1 cellular context compared by ENCODE assay signal in genomic region chr10:80408198-80409085, GRCh38.
A peak's percentile ranks its signal among the peaks of the same experiment; 100 is the strongest.
TF ChIP-seq lines count a peak whose summit lies in the region.

Gene PRXL2A, plus strand, starts transcription at chr10:80408551. Its CDS starts 11,917 bp downstream, at chr10:80420468.

TF ChIP-seq in GM12878, 131 proteins besides CTCF, POLR2A, EP300 and RAD21:
- TF ChIP-seq SMAD1 (IDR thresholded peaks at IDR 0.05; ENCODE audit: low read depth, partially characterized antibody) (no peak), CBX5 (IDR thresholded peaks at IDR 0.05; ENCODE audit: low read depth) (no peak), IKZF1 (conservative IDR thresholded peaks at IDR 0.05) (peak; percentile 72; the same call in 1 of the 2 replicates), NFIC (IDR thresholded peaks at IDR 0.05; ENCODE audit: low read depth, low read length) (no peak), RAD51 (IDR thresholded peaks at IDR 0.05) (peak; percentile 25; the same call in 1 of the 2 replicates), RELA (IDR thresholded peaks at IDR 0.05; ENCODE audit: borderline replicate concordance, partially characterized antibody) (no peak), RB1 (IDR thresholded peaks at IDR 0.05; ENCODE audit: borderline replicate concordance) (peak; percentile 27; the same call in 1 of the 2 replicates), TAF1 (IDR thresholded peaks at IDR 0.05; ENCODE audit: borderline replicate concordance, low read depth, low read length) (no peak; the same call in 1 of the 2 replicates), BHLHE40 (IDR thresholded peaks at IDR 0.05; ENCODE audit: borderline replicate concordance in 1 of 2, low read depth in 2 of 2, low read length in 1 of 2) (peak in 1 of 2 experiments; percentile 85; a peak in 2 of 4 replicates), HDGF (IDR thresholded peaks at IDR 0.05) (no peak), FOS (IDR thresholded peaks at IDR 0.05; ENCODE audit: borderline replicate concordance, extremely low read depth, insufficient read length) (no peak), NRF1 (conservative IDR thresholded peaks at IDR 0.05; ENCODE audit: low read depth, low read length) (peak; percentile 51), ATF2 (IDR thresholded peaks at IDR 0.05; ENCODE audit: low read length) (no peak), NR2C2 (IDR thresholded peaks at IDR 0.05; ENCODE audit: borderline replicate concordance, control insufficient read depth, insufficient read length, low read depth) (no peak), TARDBP (IDR thresholded peaks at IDR 0.05; ENCODE audit: borderline replicate concordance) (no peak), SMARCA5 (IDR thresholded peaks at IDR 0.05) (no peak), MXI1 (IDR thresholded peaks at IDR 0.05; ENCODE audit: low read depth, low read length) (no peak), PKNOX1 (IDR thresholded peaks at IDR 0.05) (peak; percentile 36), MLLT1 (IDR thresholded peaks at IDR 0.05) (no peak), SUZ12 (IDR thresholded peaks at IDR 0.05; ENCODE audit: unreplicated experiment) (no peak), NKRF (conservative IDR thresholded peaks at IDR 0.05) (no peak), GATAD2B (conservative IDR thresholded peaks at IDR 0.05; ENCODE audit: low read depth) (0 out of 2 replicates have a peak, but pooled peaks have one; percentile 66), ZBTB40 (IDR thresholded peaks at IDR 0.05; ENCODE audit: borderline replicate concordance) (no peak), ZNF217 (IDR thresholded peaks at IDR 0.05) (no peak), EGR1 (IDR thresholded peaks at IDR 0.05; ENCODE audit: borderline replicate concordance in 1 of 2, low read depth in 2 of 2, low read length in 2 of 2) (0 out of 3 replicates have a peak, but pooled peaks of 1 of the 2 experiments have one; percentile 37), DPF2 (IDR thresholded peaks at IDR 0.05) (0 out of 2 replicates have a peak, but pooled peaks have one; percentile 49), NBN (IDR thresholded peaks at IDR 0.05) (no peak), YBX1 (IDR thresholded peaks at IDR 0.05) (no peak), RFX5 (IDR thresholded peaks at IDR 0.05; ENCODE audit: low read depth, low read length) (no peak), USF2 (IDR thresholded peaks at IDR 0.05; ENCODE audit: borderline replicate concordance, low read depth, low read length) (peak; percentile 34; the same call in 1 of the 2 replicates), LARP7 (IDR thresholded peaks at IDR 0.05) (0 out of 2 replicates have a peak, but pooled peaks have one; percentile 24), BRCA1 (IDR thresholded peaks at IDR 0.05; ENCODE audit: low read depth, low read length) (no peak), FOXK2 (IDR thresholded peaks at IDR 0.05) (no peak), ATF3 (IDR thresholded peaks at IDR 0.05; ENCODE audit: borderline replicate concordance, extremely low read depth, low read depth, low read length) (peak; percentile 64; the same call in 1 of the 2 replicates), NFYA (IDR thresholded peaks at IDR 0.05; ENCODE audit: borderline replicate concordance, low read depth, low read length) (no peak)
- TF ChIP-seq, protein P1, sequence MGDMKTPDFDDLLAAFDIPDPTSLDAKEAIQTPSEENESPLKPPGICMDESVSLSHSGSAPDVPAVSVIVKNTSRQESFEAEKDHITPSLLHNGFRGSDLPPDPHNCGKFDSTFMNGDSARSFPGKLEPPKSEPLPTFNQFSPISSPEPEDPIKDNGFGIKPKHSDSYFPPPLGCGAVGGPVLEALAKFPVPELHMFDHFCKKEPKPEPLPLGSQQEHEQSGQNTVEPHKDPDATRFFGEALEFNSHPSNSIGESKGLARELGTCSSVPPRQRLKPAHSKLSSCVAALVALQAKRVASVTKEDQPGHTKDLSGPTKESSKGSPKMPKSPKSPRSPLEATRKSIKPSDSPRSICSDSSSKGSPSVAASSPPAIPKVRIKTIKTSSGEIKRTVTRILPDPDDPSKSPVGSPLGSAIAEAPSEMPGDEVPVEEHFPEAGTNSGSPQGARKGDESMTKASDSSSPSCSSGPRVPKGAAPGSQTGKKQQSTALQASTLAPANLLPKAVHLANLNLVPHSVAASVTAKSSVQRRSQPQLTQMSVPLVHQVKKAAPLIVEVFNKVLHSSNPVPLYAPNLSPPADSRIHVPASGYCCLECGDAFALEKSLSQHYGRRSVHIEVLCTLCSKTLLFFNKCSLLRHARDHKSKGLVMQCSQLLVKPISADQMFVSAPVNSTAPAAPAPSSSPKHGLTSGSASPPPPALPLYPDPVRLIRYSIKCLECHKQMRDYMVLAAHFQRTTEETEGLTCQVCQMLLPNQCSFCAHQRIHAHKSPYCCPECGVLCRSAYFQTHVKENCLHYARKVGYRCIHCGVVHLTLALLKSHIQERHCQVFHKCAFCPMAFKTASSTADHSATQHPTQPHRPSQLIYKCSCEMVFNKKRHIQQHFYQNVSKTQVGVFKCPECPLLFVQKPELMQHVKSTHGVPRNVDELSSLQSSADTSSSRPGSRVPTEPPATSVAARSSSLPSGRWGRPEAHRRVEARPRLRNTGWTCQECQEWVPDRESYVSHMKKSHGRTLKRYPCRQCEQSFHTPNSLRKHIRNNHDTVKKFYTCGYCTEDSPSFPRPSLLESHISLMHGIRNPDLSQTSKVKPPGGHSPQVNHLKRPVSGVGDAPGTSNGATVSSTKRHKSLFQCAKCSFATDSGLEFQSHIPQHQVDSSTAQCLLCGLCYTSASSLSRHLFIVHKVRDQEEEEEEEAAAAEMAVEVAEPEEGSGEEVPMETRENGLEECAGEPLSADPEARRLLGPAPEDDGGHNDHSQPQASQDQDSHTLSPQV (IDR thresholded peaks at IDR 0.05) = no peak
- TF ChIP-seq, protein P2, sequence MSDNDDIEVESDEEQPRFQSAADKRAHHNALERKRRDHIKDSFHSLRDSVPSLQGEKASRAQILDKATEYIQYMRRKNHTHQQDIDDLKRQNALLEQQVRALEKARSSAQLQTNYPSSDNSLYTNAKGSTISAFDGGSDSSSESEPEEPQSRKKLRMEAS (IDR thresholded peaks at IDR 0.05; ENCODE audit: low read depth, low read length) = peak; percentile 22; the same call in 1 of the 2 replicates
- TF ChIP-seq, protein P3, sequence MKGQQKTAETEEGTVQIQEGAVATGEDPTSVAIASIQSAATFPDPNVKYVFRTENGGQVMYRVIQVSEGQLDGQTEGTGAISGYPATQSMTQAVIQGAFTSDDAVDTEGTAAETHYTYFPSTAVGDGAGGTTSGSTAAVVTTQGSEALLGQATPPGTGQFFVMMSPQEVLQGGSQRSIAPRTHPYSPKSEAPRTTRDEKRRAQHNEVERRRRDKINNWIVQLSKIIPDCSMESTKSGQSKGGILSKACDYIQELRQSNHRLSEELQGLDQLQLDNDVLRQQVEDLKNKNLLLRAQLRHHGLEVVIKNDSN (IDR thresholded peaks at IDR 0.05; ENCODE audit: borderline replicate concordance, extremely low read length, insufficient read depth, low read depth, low read length) = peak; percentile 88
- TF ChIP-seq, protein P4, sequence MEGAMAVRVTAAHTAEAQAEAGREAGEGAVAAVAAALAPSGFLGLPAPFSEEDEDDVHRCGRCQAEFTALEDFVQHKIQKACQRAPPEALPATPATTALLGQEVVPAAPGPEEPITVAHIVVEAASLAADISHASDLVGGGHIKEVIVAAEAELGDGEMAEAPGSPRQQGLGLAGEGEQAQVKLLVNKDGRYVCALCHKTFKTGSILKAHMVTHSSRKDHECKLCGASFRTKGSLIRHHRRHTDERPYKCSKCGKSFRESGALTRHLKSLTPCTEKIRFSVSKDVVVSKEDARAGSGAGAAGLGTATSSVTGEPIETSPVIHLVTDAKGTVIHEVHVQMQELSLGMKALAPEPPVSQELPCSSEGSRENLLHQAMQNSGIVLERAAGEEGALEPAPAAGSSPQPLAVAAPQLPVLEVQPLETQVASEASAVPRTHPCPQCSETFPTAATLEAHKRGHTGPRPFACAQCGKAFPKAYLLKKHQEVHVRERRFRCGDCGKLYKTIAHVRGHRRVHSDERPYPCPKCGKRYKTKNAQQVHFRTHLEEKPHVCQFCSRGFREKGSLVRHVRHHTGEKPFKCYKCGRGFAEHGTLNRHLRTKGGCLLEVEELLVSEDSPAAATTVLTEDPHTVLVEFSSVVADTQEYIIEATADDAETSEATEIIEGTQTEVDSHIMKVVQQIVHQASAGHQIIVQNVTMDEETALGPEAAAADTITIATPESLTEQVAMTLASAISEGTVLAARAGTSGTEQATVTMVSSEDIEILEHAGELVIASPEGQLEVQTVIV (IDR thresholded peaks at IDR 0.05; ENCODE audit: borderline replicate concordance, partially characterized antibody) = no peak
